17 cellular contexts compared by ENCODE assay signal in the genomic region with DNA sequence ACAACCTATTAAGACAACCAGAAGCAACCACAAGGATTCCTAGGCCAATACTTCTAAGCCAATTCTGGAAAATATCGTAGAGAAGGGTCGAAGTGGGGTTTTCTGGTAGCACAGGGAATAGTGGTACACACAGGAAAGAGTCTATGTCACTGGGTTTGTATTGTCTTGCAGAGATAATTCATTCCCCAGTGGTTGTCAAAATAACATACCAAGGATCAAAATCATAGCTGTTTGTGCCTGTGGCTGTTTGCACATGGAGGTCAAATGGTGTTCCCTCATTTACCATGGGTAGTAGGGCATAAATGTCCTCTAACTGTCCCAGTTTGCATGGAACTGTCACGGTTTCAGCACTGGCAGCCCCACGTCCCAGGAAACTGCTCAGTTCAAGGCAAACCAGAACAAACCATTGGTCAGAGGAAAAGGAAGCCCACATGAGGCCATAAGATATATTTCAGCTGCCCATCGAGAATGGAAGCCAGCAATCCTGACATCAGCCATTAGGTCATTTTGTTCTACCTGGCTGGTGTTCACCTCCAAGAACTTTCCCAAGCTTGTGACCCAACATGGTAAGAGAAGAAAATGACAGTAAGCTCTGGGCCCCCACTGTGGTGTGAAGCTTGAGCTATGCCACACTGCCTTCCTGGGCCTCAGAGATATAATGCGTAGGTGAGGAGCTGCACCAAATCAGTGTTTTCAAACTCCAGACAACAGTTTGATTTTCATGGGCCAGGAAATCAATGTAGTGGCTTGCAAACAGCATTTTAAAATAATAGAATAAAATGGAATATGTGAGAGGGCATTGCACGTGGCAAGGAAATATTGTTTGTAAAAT. TPM values are rescaled to one million over a fixed set of nuclear protein-coding genes. Genes with fewer than 3 reads are reported as not detected.
DNase-seq lines count a peak whose midpoint lies in the region; ATAC-seq, FAIRE-seq and TF ChIP-seq lines count a peak whose summit lies in the region.
"Had no signal": no experiment of that assay in that cellular context is flagged by ENCODE, and none has a peak within 500 bp of the region (broad histone marks: within the 10 kb centered on the region; RNA-seq: fewer than 3 reads in every experiment).

No MANE protein-coding gene starts in this region.

- CTCF ChIA-PET in CD8-positive, alpha-beta T cell (lab: Charles Lee), result interaction anchor here (0.7 to 2.3 kb wide), 12 partner anchors 8 to 267 kb away, joined by 3 to 16 read pairs (median 4); a partner anchor contains a TSS
- CTCF ChIA-PET in activated CD4-positive, alpha-beta memory T cell treated with anti-CD3 and anti-CD28 coated beads for 36 hours (lab: Charles Lee), result no interaction called here

- POLR2A ChIA-PET in CD8-positive, alpha-beta T cell (lab: Charles Lee), result interaction anchor here (1.1 to 2.2 kb wide), 5 partner anchors 15 to 104 kb away, joined by 3 to 26 read pairs (median 5); a partner anchor contains a TSS
- POLR2A ChIA-PET in activated CD4-positive, alpha-beta memory T cell treated with anti-CD3 and anti-CD28 coated beads for 36 hours (lab: Charles Lee), result interaction anchor here (1.1 to 1.4 kb wide), 2 partner anchors 53 to 90 kb away, joined by 3 to 5 read pairs; a partner anchor contains a TSS

- no peaks in the 10 kb centered on the region for H3K9me3 ChIP-seq in CD8-positive, alpha-beta T cell (ENCODE audit: low read length)
- no peaks in the 10 kb centered on the region for H3K9me3 ChIP-seq in effector memory CD4-positive, alpha-beta T cell (ENCODE audit: control insufficient read depth, low read length)
- H3K9me3 ChIP-seq: ascending aorta, right atrium auricular region, SJCRH30, upper lobe of right lung had no signal

- peak; percentile 45 for ATAC-seq in CD8-positive, alpha-beta T cell
- peak; percentile 15 for ATAC-seq in foreskin keratinocyte
- no peak for ATAC-seq in HG03432 (IDR thresholded peaks at IDR 0.05; ENCODE audit: unreplicated experiment)
- ATAC-seq: left ventricle myocardium superior, upper lobe of right lung had no signal

- H3K27ac ChIP-seq in CD8-positive, alpha-beta T cell (ENCODE audit: low read depth, low read length), result no peak overlapping the region
- no peak overlapping the region for H3K27ac ChIP-seq in foreskin keratinocyte
- H3K27ac ChIP-seq in effector memory CD4-positive, alpha-beta T cell (ENCODE audit: insufficient read depth, low read length, poor library complexity, severe bottlenecking), result no peak overlapping the region
- H3K27ac ChIP-seq: ascending aorta, right atrium auricular region, SJCRH30, upper lobe of right lung had no signal

- intact Hi-C loops in CD8-positive, alpha-beta T cell (cut with DNase I, micrococcal nuclease), result loop anchor here in 1 of 2 experiments (2.0 to 10.0 kb wide), 2 partner anchors 19 to 1067 kb away; a partner anchor contains a TSS
- intact Hi-C loops in activated CD4-positive, alpha-beta memory T cell treated with anti-CD3 and anti-CD28 coated beads for 36 hours (cut with micrococcal nuclease), result no loop called here

- H3K36me3 Mint-ChIP-seq in CD8-positive, alpha-beta T cell, result no peaks in the 10 kb centered on the region
- H3K36me3 Mint-ChIP-seq in activated CD4-positive, alpha-beta memory T cell treated with anti-CD3 and anti-CD28 coated beads for 36 hours, result no peaks in the 10 kb centered on the region
- H3K36me3 Mint-ChIP-seq: naive B cell had no signal

- no peaks in the 10 kb centered on the region for H3K9me3 Mint-ChIP-seq in CD8-positive, alpha-beta T cell
- no peaks in the 10 kb centered on the region for H3K9me3 Mint-ChIP-seq in activated CD4-positive, alpha-beta memory T cell treated with anti-CD3 and anti-CD28 coated beads for 36 hours
- H3K9me3 Mint-ChIP-seq: naive B cell had no signal

- no peak for TF ChIP-seq POLR2A in GM12891 (IDR thresholded peaks at IDR 0.05; ENCODE audit: low read depth, low read length)

- peak overlapping the region; percentile 79 for H3K27ac Mint-ChIP-seq in CD8-positive, alpha-beta T cell
- H3K27ac Mint-ChIP-seq in activated CD4-positive, alpha-beta memory T cell treated with anti-CD3 and anti-CD28 coated beads for 36 hours, result peak overlapping the region; percentile 85

- H3K4me3 Mint-ChIP-seq in CD8-positive, alpha-beta T cell, result peak overlapping the region; percentile 40
- peak overlapping the region; percentile 18 for H3K4me3 Mint-ChIP-seq in activated CD4-positive, alpha-beta memory T cell treated with anti-CD3 and anti-CD28 coated beads for 36 hours

- peak; percentile 84 for FAIRE-seq in GM12891 (lab: Jason Lieb, UNC)
- FAIRE-seq: GM19239, TTC549 had no signal

- DNase-seq in CD8-positive, alpha-beta T cell, result no peak
- no peak for DNase-seq in GM12891 (ENCODE audit: insufficient read length, low spot score)
- DNase-seq in activated CD4-positive, alpha-beta memory T cell treated with anti-CD3 and anti-CD28 coated beads for 36 hours, result no peak
- no peak for DNase-seq in foreskin keratinocyte
- DNase-seq in mucosa of gallbladder (ENCODE audit: low spot score), result no peak
- no peak for DNase-seq in effector memory CD4-positive, alpha-beta T cell
- DNase-seq: GF-D8, left ventricle myocardium superior, NCI-H1092 treated with DMSO at 0.1 percent for 48 hours, SJCRH30, upper lobe of right lung had no signal

- H3K27me3 Mint-ChIP-seq in CD8-positive, alpha-beta T cell (ENCODE audit: low read depth), result no peaks in the 10 kb centered on the region
- no peaks in the 10 kb centered on the region for H3K27me3 Mint-ChIP-seq in activated CD4-positive, alpha-beta memory T cell treated with anti-CD3 and anti-CD28 coated beads for 36 hours
- H3K27me3 Mint-ChIP-seq: naive B cell had no signal

- H3K4me1 ChIP-seq in CD8-positive, alpha-beta T cell (ENCODE audit: insufficient read depth, low read length), result peaks cover 38% of the 10 kb centered on the region
- no peaks in the 10 kb centered on the region for H3K4me1 ChIP-seq in foreskin keratinocyte
- H3K4me1 ChIP-seq in effector memory CD4-positive, alpha-beta T cell (ENCODE audit: control insufficient read depth, insufficient read depth, low read length, poor library complexity, severe bottlenecking), result peaks cover 7% of the 10 kb centered on the region
- H3K4me1 ChIP-seq: ascending aorta, right atrium auricular region, SJCRH30, upper lobe of right lung had no signal

- TF ChIP-seq CTCF in CD8-positive, alpha-beta T cell (IDR thresholded peaks at IDR 0.05), result no peak
- TF ChIP-seq CTCF in foreskin keratinocyte (conservative IDR thresholded peaks at IDR 0.05), result no peak

- H3K36me3 ChIP-seq in CD8-positive, alpha-beta T cell (ENCODE audit: insufficient read depth, low read length), result no peaks in the 10 kb centered on the region
- no peaks in the 10 kb centered on the region for H3K36me3 ChIP-seq in effector memory CD4-positive, alpha-beta T cell (ENCODE audit: control insufficient read depth, insufficient read depth, low read length)
- H3K36me3 ChIP-seq: ascending aorta, right atrium auricular region, SJCRH30, upper lobe of right lung had no signal

- H3K4me1 Mint-ChIP-seq in CD8-positive, alpha-beta T cell (ENCODE audit: low read depth), result peaks cover 59% of the 10 kb centered on the region
- H3K4me1 Mint-ChIP-seq in activated CD4-positive, alpha-beta memory T cell treated with anti-CD3 and anti-CD28 coated beads for 36 hours (ENCODE audit: low read depth), result peaks cover 30% of the 10 kb centered on the region

- no peaks in the 10 kb centered on the region for H3K27me3 ChIP-seq in CD8-positive, alpha-beta T cell (ENCODE audit: insufficient read depth, low read length)
- no peaks in the 10 kb centered on the region for H3K27me3 ChIP-seq in foreskin keratinocyte
- no peaks in the 10 kb centered on the region for H3K27me3 ChIP-seq in effector memory CD4-positive, alpha-beta T cell (replicated peaks; ENCODE audit: control insufficient read depth, insufficient read depth, low read length, poor library complexity, severe bottlenecking)
- H3K27me3 ChIP-seq: ascending aorta, right atrium auricular region, upper lobe of right lung had no signal

- H3K4me3 ChIP-seq in CD8-positive, alpha-beta T cell (ENCODE audit: low read depth, low read length), result no peak overlapping the region
- H3K4me3 ChIP-seq in effector memory CD4-positive, alpha-beta T cell (ENCODE audit: insufficient read depth, low read depth, low read length, poor library complexity, severe bottlenecking), result no peak overlapping the region
- H3K4me3 ChIP-seq: ascending aorta, right atrium auricular region, SJCRH30, upper lobe of right lung had no signal

TF ChIP-seq in GM12891, 5 proteins besides CTCF, POLR2A, EP300 and RAD21:
- TF ChIP-seq SPI1 (IDR thresholded peaks at IDR 0.05; ENCODE audit: low read depth, low read length), result no peak
- no peak for TF ChIP-seq POLR2AphosphoS5 (IDR thresholded peaks at IDR 0.05; ENCODE audit: low read depth, low read length)
- no peak for TF ChIP-seq TAF1 (IDR thresholded peaks at IDR 0.05; ENCODE audit: low read depth, low read length)
- no peak for TF ChIP-seq POU2F2 (IDR thresholded peaks at IDR 0.05; ENCODE audit: low read depth, low read length)
- TF ChIP-seq PAX5 (IDR thresholded peaks at IDR 0.05; ENCODE audit: insufficient read depth, low read length, severe bottlenecking), result no peak
TF ChIP-seq in GM12891: peak in this region for 0.

RNA-seq across cellular contexts. Expression of a gene that starts 53.9 kb away (rescaled TPM):
- total RNA-seq in CD8-positive, alpha-beta T cell, result under 1 TPM; 0.43 to 0.50 TPM
- 7.2 TPM for polyA plus RNA-seq in GM12891 (2012; ENCODE audit: low read depth, missing spikeins)
- 10 to 100 TPM; 27.3 to 30.3 TPM for total RNA-seq in activated CD4-positive, alpha-beta memory T cell treated with anti-CD3 and anti-CD28 coated beads for 36 hours
- total RNA-seq in foreskin keratinocyte, result 22.1 and 28.6 TPM in 2 replicates
- 15.3 and 16.5 TPM in 2 replicates for polyA plus RNA-seq in foreskin keratinocyte
- total RNA-seq in mucosa of gallbladder, result 8.7 TPM
- total RNA-seq: SJCRH30 had no signal
